ENCODE assay signal across 1 cellular context in the genomic region with DNA sequence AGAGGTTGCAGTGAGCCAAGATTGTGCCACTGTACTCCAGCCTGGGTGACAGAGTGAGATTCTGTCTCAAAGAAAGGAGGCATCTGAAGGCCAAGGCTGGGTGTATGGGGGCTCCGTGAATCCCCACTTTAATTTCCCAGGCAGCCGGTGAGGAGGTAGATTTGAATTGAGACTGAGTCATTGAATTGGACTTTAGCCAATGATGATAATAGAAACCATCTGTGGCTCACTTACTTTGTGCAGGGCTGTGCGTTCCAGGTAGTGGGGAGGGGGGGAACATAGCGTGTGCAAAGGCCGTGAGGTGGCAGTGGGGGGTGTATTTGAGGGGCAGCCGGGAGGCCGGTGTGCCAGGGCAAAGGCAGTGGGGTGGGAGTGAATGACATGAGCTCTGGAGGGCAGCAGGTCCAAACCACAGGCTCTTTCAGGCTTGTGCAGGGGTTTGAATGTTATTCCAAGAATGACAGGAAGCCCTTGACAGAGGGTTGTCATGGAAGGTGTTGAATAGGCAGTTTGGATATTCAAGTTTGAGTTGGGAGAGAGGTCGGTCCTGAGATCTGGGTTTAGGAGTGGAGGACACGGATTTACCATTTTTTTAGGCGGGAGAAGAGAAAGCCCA.
A peak's percentile ranks its signal among the peaks of the same experiment; 100 is the strongest.
TF ChIP-seq lines count a peak whose summit lies in the region.

No MANE protein-coding gene starts in this region.

TF ChIP-seq in K562, 482 proteins besides CTCF, POLR2A, EP300 and RAD21:
- no peak for TF ChIP-seq PBX2 (CRISPR knock-in tag; IDR thresholded peaks at IDR 0.05; ENCODE audit: low read depth)
- TF ChIP-seq PBX2 (tag; conservative IDR thresholded peaks at IDR 0.05; ENCODE audit: low read depth): no peak
- TF ChIP-seq NFIC (IDR thresholded peaks at IDR 0.05): peak; percentile 44; the same call in 1 of the 2 replicates
